8 cellular contexts compared by ENCODE assay signal in the genomic region with DNA sequence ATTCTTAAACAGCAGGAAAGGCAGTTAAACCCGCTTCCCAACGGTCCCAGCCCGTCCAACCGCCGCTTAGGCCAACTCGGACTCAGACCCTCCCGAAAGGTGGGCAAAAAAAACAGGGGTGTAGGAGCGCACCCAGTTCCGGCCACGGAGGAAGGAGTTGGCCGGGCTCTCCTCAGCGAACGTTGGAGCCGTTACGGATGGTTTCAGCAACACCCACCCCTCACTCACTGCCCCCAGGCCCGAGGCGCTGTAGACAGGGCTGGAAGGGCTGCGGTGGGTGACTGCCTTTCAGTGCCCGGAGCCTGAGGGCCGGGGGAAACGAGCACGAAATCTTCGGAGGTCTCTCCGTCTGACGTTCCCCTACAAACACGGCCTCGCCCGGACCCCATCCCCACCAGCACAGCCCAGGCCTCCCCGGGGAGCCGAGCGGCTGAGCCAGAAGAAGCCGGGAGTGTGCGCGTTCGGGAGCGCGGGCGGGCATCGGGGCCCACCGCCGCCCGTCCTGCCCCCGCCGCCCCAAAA. TPM values are rescaled to one million over a fixed set of nuclear protein-coding genes. Genes with fewer than 3 reads are reported as not detected.
A peak's percentile ranks its signal among the peaks of the same experiment; 100 is the strongest.
DNase-seq lines count a peak whose midpoint lies in the region; ATAC-seq and TF ChIP-seq lines count a peak whose summit lies in the region.

No MANE protein-coding gene starts in this region.

- H4K8ac ChIP-seq in H9 (replicated peaks; ENCODE audit: insufficient read length, low read depth, low read length) (no peak overlapping the region), mesendoderm (ENCODE audit: low read depth, low read length) (peak overlapping the region; percentile 28)

- no peaks in the 10 kb centered on the region for H3K36me3 ChIP-seq in effector memory CD4-positive, alpha-beta T cell (ENCODE audit: control insufficient read depth, insufficient read depth, low read length)
- H3K36me3 ChIP-seq in mesendoderm (ENCODE audit: control insufficient read depth, insufficient read depth, low read length) (no peaks in the 10 kb centered on the region), stomach (no peaks in the 10 kb centered on the region)

- CTCF ChIA-PET in AG04449 (lab: Yijun Ruan, JAX) = no interaction called here

- DNase-seq in AG04449 (ENCODE audit: low read depth, low spot score) (no peak), H9 (no peak), UCSD-AML1 (lab: John Stamatoyannopoulos, UW; ENCODE audit: unreplicated experiment) (peak; percentile 48), mesendoderm (peak; percentile 57), stomach (no peak), kidney glomerular epithelial cell (lab: John Stamatoyannopoulos, UW) (no peak)
- DNase-seq in effector memory CD4-positive, alpha-beta T cell = no peak

- TF ChIP-seq CTCF in AG04449 (IDR thresholded peaks at IDR 0.05; ENCODE audit: insufficient read depth, low read length, missing control alignments) = no peak
- TF ChIP-seq CTCF in H9 (conservative IDR thresholded peaks at IDR 0.05) = no peak
- no peak for TF ChIP-seq CTCF in stomach (IDR thresholded peaks at IDR 0.05)

- no peak overlapping the region for H4K5ac ChIP-seq in H9 (ENCODE audit: insufficient read length, low read depth, low read length)
- no peak overlapping the region for H4K5ac ChIP-seq in mesendoderm (ENCODE audit: low read length)

- H3K4me3 ChIP-seq in AG04449 (ENCODE audit: low read depth, low read length) = peak overlapping the region; percentile 90
- peak overlapping the region; percentile 95 for H3K4me3 ChIP-seq in effector memory CD4-positive, alpha-beta T cell (ENCODE audit: insufficient read depth, low read depth, low read length, poor library complexity, severe bottlenecking)
- peak overlapping the region; percentile 95 for H3K4me3 ChIP-seq in mesendoderm (ENCODE audit: low read length)
- H3K4me3 ChIP-seq in stomach = peak overlapping the region; percentile 85 to 99 (median 92)

- no peak overlapping the region for H2BK12ac ChIP-seq in H9 (ENCODE audit: insufficient read length, low read depth, low read length)

- peaks cover 0 to 2% of the 10 kb centered on the region in 2 experiments; a peak in 1 of 5 replicates for H3K9me3 Mint-ChIP-seq in H9

- H2AK5ac ChIP-seq in H9 (ENCODE audit: insufficient read length, low read length) = no peak overlapping the region
- peak overlapping the region; percentile 6 for H2AK5ac ChIP-seq in mesendoderm (ENCODE audit: low read length)

- H3K4me3 Mint-ChIP-seq in H9 = peak overlapping the region; percentile 91 to 96

- H3T11ph ChIP-seq in H9 (ENCODE audit: low read length) = no peak overlapping the region

- H3K18ac ChIP-seq in H9 (ENCODE audit: insufficient read length, low read depth, low read length) (peak overlapping the region; percentile 65), mesendoderm (ENCODE audit: low read length) (peak overlapping the region; percentile 99)

- peaks cover 6% of the 10 kb centered on the region for H3K27me3 Mint-ChIP-seq in H9 (ENCODE audit: low read depth)

- H3K4ac ChIP-seq in H9 (ENCODE audit: low read depth, low read length) (no peak overlapping the region), mesendoderm (ENCODE audit: low read depth, low read length) (peak overlapping the region; percentile 94)

- peaks cover 3% of the 10 kb centered on the region; the same call in 1 of the 2 replicates for H3K27me3 ChIP-seq in H9 (ENCODE audit: insufficient read depth, low read length)
- H3K27me3 ChIP-seq in effector memory CD4-positive, alpha-beta T cell (replicated peaks; ENCODE audit: control insufficient read depth, insufficient read depth, low read length, poor library complexity, severe bottlenecking) = no peaks in the 10 kb centered on the region
- no peaks in the 10 kb centered on the region for H3K27me3 ChIP-seq in mesendoderm (ENCODE audit: insufficient read depth, low read length, poor library complexity)
- no peaks in the 10 kb centered on the region for H3K27me3 ChIP-seq in stomach

- H2BK15ac ChIP-seq in H9 (ENCODE audit: low read depth, low read length) = no peak overlapping the region
- H2BK15ac ChIP-seq in mesendoderm (replicated peaks; ENCODE audit: low read depth) = no peak overlapping the region

- H2BK120ac ChIP-seq in H9 (ENCODE audit: low read depth, low read length, poor library complexity, severe bottlenecking) (no peak overlapping the region), mesendoderm (ENCODE audit: low read depth, low read length) (peak overlapping the region; percentile 55)

- H3K4me1 ChIP-seq in H9 (ENCODE audit: insufficient read depth, low read length) (peaks cover 15% of the 10 kb centered on the region), mesendoderm (ENCODE audit: control insufficient read depth, low read depth, low read length) (no peaks in the 10 kb centered on the region), stomach (peaks cover 20 to 78% (median 65%) of the 10 kb centered on the region in 4 donors)
- peaks cover 23% of the 10 kb centered on the region for H3K4me1 ChIP-seq in effector memory CD4-positive, alpha-beta T cell (ENCODE audit: control insufficient read depth, insufficient read depth, low read length, poor library complexity, severe bottlenecking)

- peaks cover 58 to 65% of the 10 kb centered on the region in 2 experiments for H3K4me1 Mint-ChIP-seq in H9

- ATAC-seq in GM18517 (IDR thresholded peaks at IDR 0.05; ENCODE audit: unreplicated experiment) = no peak

- no peak overlapping the region for H4K91ac ChIP-seq in H9 (ENCODE audit: insufficient read length, low read depth, low read length)

- TF ChIP-seq POLR2A in stomach (IDR thresholded peaks at IDR 0.05) = no peak

- H3K4me2 ChIP-seq in H9 (ENCODE audit: insufficient read depth, insufficient read length, low read length) (peak overlapping the region; percentile 82), mesendoderm (ENCODE audit: low read length) (peak overlapping the region; percentile 84)

- H3K27ac ChIP-seq in H9 (ENCODE audit: insufficient read length, low read depth, low read length) (peak overlapping the region; percentile 39), mesendoderm (ENCODE audit: low read depth, low read length) (peak overlapping the region; percentile 46), stomach (peak overlapping the region; percentile 85 to 96 (median 87))
- H3K27ac ChIP-seq in effector memory CD4-positive, alpha-beta T cell (ENCODE audit: insufficient read depth, low read length, poor library complexity, severe bottlenecking) = peak overlapping the region; percentile 65

- intact Hi-C loops in stomach (cut with DNase I; ENCODE audit: low total_unique reads) = no loop called here

- H3K23ac ChIP-seq in H9 (ENCODE audit: insufficient read length, low read depth, low read length) (no peak overlapping the region), mesendoderm (ENCODE audit: low read length) (peak overlapping the region; percentile 69)

- TF ChIP-seq EP300 in stomach (IDR thresholded peaks at IDR 0.05) = no peak

- H3K79me2 ChIP-seq in H9 (ENCODE audit: insufficient read depth, low read length) (peaks cover 52% of the 10 kb centered on the region), mesendoderm (ENCODE audit: control insufficient read depth, insufficient read depth, low read length) (peaks cover 57% of the 10 kb centered on the region)

- H3K79me1 ChIP-seq in H9 (ENCODE audit: insufficient read depth, low read depth, low read length, poor library complexity, severe bottlenecking) = no peaks in the 10 kb centered on the region
- no peaks in the 10 kb centered on the region for H3K79me1 ChIP-seq in mesendoderm (ENCODE audit: low read length)

- H3K9me3 ChIP-seq in H9 (ENCODE audit: control insufficient read depth, low read depth, low read length) (no peaks in the 10 kb centered on the region), stomach (no peaks in the 10 kb centered on the region)
- H3K9me3 ChIP-seq in effector memory CD4-positive, alpha-beta T cell (ENCODE audit: control insufficient read depth, low read length) = no peaks in the 10 kb centered on the region

- H2BK20ac ChIP-seq in H9 (ENCODE audit: low read depth, low read length, poor library complexity, severe bottlenecking) = no peak overlapping the region

- no CpG with 5 or more reads among the region's 44 CpGs for whole genome bisulfite sequencing in H9 (ENCODE audit: extremely low coverage, insufficient read length, low lambda C conversion rate)
- WGBS in mesendoderm (ENCODE audit: extremely low coverage, insufficient coverage, low lambda C conversion rate) = no CpG with 5 or more reads among the region's 44 CpGs
- WGBS in stomach, 5 donors = 0 to 1% (median 0%) methylated on average over 17 to 44 of the region's 44 CpGs

- POLR2A ChIA-PET in AG04449 (lab: Yijun Ruan, JAX) = no interaction called here

- peak overlapping the region; percentile 64 for H3K14ac ChIP-seq in H9 (ENCODE audit: insufficient read depth, low read length)

- peaks cover 4 to 7% (median 5%) of the 10 kb centered on the region in 3 experiments; a peak in 4 of 7 replicates for H3K36me3 Mint-ChIP-seq in H9 (ENCODE audit: insufficient read depth in 1 of 3, low read depth in 3 of 3)

- H3K23me2 ChIP-seq in H9 (ENCODE audit: insufficient read length, low read depth, low read length, poor library complexity, severe bottlenecking) = peaks cover 26% of the 10 kb centered on the region

- no peak overlapping the region for H2AFZ ChIP-seq in H9 (ENCODE audit: low read length)

- H3K56ac ChIP-seq in H9 (ENCODE audit: insufficient read length, low read depth, low read length) (no peak overlapping the region), mesendoderm (ENCODE audit: low read length) (peak overlapping the region; percentile 98)

- peak overlapping the region; percentile 79 to 99 (median 86); a peak in 6 of 7 replicates for H3K27ac Mint-ChIP-seq in H9

- H2BK5ac ChIP-seq in H9 (ENCODE audit: insufficient read length, low read length) (no peak overlapping the region), mesendoderm (ENCODE audit: low read length) (peak overlapping the region; percentile 61)

- H3K9ac ChIP-seq in H9 (ENCODE audit: extremely low read depth, insufficient read length, low read length) (peak overlapping the region; percentile 96), mesendoderm (ENCODE audit: low read length) (peak overlapping the region; percentile 98)

- no peaks in the 10 kb centered on the region for H4K20me1 ChIP-seq in H9 (ENCODE audit: control insufficient read depth, insufficient read depth, insufficient read length)

RNA-seq across cellular contexts. Expression of a gene that starts 1.3 kb away (rescaled TPM):
- total RNA-seq in H9 (2021) = 200 and 210 TPM in 2 replicates
- 47.8 TPM for polyA plus RNA-seq in mesendoderm (2013, experiment 1 of 2)
- polyA plus RNA-seq in mesendoderm (2013, experiment 2 of 2) = 48.1 TPM
- total RNA-seq in stomach = 100 to 1,000 TPM in 2 of 5 donors, 10 to 100 TPM in 3; 46.0 to 229 (median 84.5) TPM
- polyA plus RNA-seq in stomach = 10 to 100 TPM in 1 of 3 donors, 1 to 10 TPM in 2; 6.5 to 13.4 (median 7.2) TPM

RNA-seq across cellular contexts. Expression of a gene that starts 3.8 kb away (rescaled TPM):
- 4.8 and 6.4 TPM in 2 replicates for total RNA-seq in H9 (2021)
- polyA plus RNA-seq in mesendoderm (2013, experiment 1 of 2) = 7.5 TPM
- polyA plus RNA-seq in mesendoderm (2013, experiment 2 of 2) = 7.4 TPM
- not detected for total RNA-seq in stomach
- polyA plus RNA-seq in stomach = 1 to 10 TPM; 1.2 to 3.9 (median 2.7) TPM

Comparison
In these comparisons a context has a peak if more than half of its experiments do, and no peak if none do; other contexts are left out.
1. DNase-seq: peak in UCSD-AML1 (single experiment) and mesendoderm (single experiment); none in AG04449 (single experiment), H9 (single experiment), effector memory CD4-positive, alpha-beta T cell (0 of 3), stomach (single experiment) and kidney glomerular epithelial cell (single experiment).
2. Peak in every context shown above with its lines, with median percentiles within 50 percentile points of each other: H3K4me3 ChIP-seq and H3K27ac ChIP-seq.